ENCODE assay signal across 23 cellular contexts in genomic region chr12:101663298-101663697, GRCh38. TPM values are rescaled to one million over a fixed set of nuclear protein-coding genes. Genes with fewer than 3 reads are reported as not detected.
DNase-seq lines count a peak whose midpoint lies in the region; ATAC-seq, FAIRE-seq and TF ChIP-seq lines count a peak whose summit lies in the region.
"Had no signal": no experiment of that assay in that cellular context is flagged by ENCODE, and none has a peak within 500 bp of the region (broad histone marks: within the 10 kb centered on the region; RNA-seq: fewer than 3 reads in every experiment).

No MANE protein-coding gene starts in this region.

- H3K9ac ChIP-seq in HepG2 (ENCODE audit: insufficient read depth, low read depth, low read length) (no peak overlapping the region), H1 (replicated peaks in 1 of 4; ENCODE audit: extremely low read depth in 1 of 4, low read depth in 3 of 4, low read length in 3 of 4) (no peak overlapping the region), mesenchymal stem cell (ENCODE audit: low read length) (no peak overlapping the region)
- H3K9ac ChIP-seq: BLaER1 treated with 17β-estradiol and CSF1 and Interleukin-3, amounts not matched to agents 10 nM and 100 nM; GM23248 had no signal

- TF ChIP-seq EP300 in HepG2 (IDR thresholded peaks at IDR 0.05; ENCODE audit: low read depth in 2 of 2, low read length in 2 of 2) (no peak), HepG2 (CRISPR knock-in tag; IDR thresholded peaks at IDR 0.05; ENCODE audit: borderline replicate concordance) (no peak), H1 (IDR thresholded peaks at IDR 0.05; ENCODE audit: borderline replicate concordance in 1 of 2, low read depth in 2 of 2, low read length in 2 of 2) (no peak)

- H2BK120ac ChIP-seq in H1 (replicated peaks; ENCODE audit: low read depth, low read length) = no peak overlapping the region
- H2BK120ac ChIP-seq in mesenchymal stem cell (ENCODE audit: low read depth, low read length) = no peak overlapping the region

- H2BK12ac ChIP-seq in H1 (ENCODE audit: low read depth, low read length) (no peak overlapping the region), mesenchymal stem cell (ENCODE audit: low read length in 2 of 2) (no peak overlapping the region)

- no peaks in the 10 kb centered on the region for H3K36me3 ChIP-seq in HepG2 (replicated peaks in 1 of 2; ENCODE audit: control insufficient read depth in 1 of 2, insufficient read depth in 2 of 2, low read length in 2 of 2)
- H3K36me3 ChIP-seq in right lobe of liver = no peaks in the 10 kb centered on the region
- H3K36me3 ChIP-seq in H1 (ENCODE audit: control insufficient read depth in 2 of 4, insufficient read depth in 4 of 4, low read length in 3 of 4) = no peaks in the 10 kb centered on the region
- H3K36me3 ChIP-seq in gastrocnemius medialis = peaks cover 2 to 95% of the 10 kb centered on the region in 2 donors
- H3K36me3 ChIP-seq in mesenchymal stem cell (ENCODE audit: control insufficient read depth in 1 of 2, insufficient read depth in 2 of 2, low read depth in 1 of 2, low read length in 2 of 2) = no peaks in the 10 kb centered on the region
- H3K36me3 ChIP-seq: BE2C; BLaER1 treated with 17β-estradiol and CSF1 and Interleukin-3, amounts not matched to agents 10 nM and 100 nM had no signal

- no peak overlapping the region for H3K14ac ChIP-seq in H1 (ENCODE audit: insufficient read length)
- no peak overlapping the region for H3K14ac ChIP-seq in mesenchymal stem cell (ENCODE audit: low read length in 2 of 2)

- no TSS peak for BruUV-seq in HepG2 (replicated peaks; lab: Mats Ljungman, UMichigan)

- no peaks in the 10 kb centered on the region for H3K79me2 ChIP-seq in HepG2 (ENCODE audit: insufficient read depth, low read length)
- H3K79me2 ChIP-seq in H1 (ENCODE audit: control insufficient read depth in 1 of 2, insufficient read depth in 2 of 2, low read length in 2 of 2) = no peaks in the 10 kb centered on the region

- H2BK5ac ChIP-seq in H1 (ENCODE audit: low read depth, low read length) = no peak overlapping the region
- H2BK5ac ChIP-seq in mesenchymal stem cell (ENCODE audit: low read depth, low read length, poor library complexity, severe bottlenecking) = no peak overlapping the region

- no peak overlapping the region for H3K23ac ChIP-seq in H1 (ENCODE audit: insufficient read length)
- no peak overlapping the region for H3K23ac ChIP-seq in mesenchymal stem cell (ENCODE audit: low read length in 2 of 2)

- H3K56ac ChIP-seq in H1 (replicated peaks; ENCODE audit: insufficient read length, low read depth, low read length) = no peak overlapping the region

- no peak for TF ChIP-seq CTCF in HepG2 (CRISPR knock-in tag; IDR thresholded peaks at IDR 0.05)
- TF ChIP-seq CTCF in right lobe of liver (IDR thresholded peaks at IDR 0.05) = no peak
- peak in 1 of 3 experiments; percentile 22; a peak in 1 of 4 replicates for TF ChIP-seq CTCF in H1 (IDR thresholded peaks at IDR 0.05; ENCODE audit: control extremely low read depth in 1 of 3, insufficient read depth in 1 of 3, low read depth in 1 of 3, low read length in 3 of 3)
- no peak for TF ChIP-seq CTCF in gastrocnemius medialis (IDR thresholded peaks at IDR 0.05 in 4 of 5, conservative IDR thresholded peaks at IDR 0.05 in 1 of 5)

- DNase-seq in HepG2 (ENCODE audit: low spot score) (no peak), right lobe of liver (no peak), H1 (ENCODE audit: low read depth in 1 of 2, low spot score in 2 of 2) (no peak), gastrocnemius medialis (no peak), mesenchymal stem cell (no peak)
- DNase-seq: 8988T; ACHN; AML-193; BE2C; CD4-positive, alpha-beta T cell; CD8-positive, alpha-beta memory T cell; DMS 273 treated with DMSO at 0.1 percent for 48 hours; DMS79; EL; GDM1; GM23248; HCEC 1CT had no signal

- H3K79me1 ChIP-seq in H1 (ENCODE audit: low read depth, low read length) = no peaks in the 10 kb centered on the region
- no peaks in the 10 kb centered on the region for H3K79me1 ChIP-seq in mesenchymal stem cell (replicated peaks; ENCODE audit: low read length, poor library complexity, severe bottlenecking)

- no peak overlapping the region for H2AK5ac ChIP-seq in H1 (ENCODE audit: low read depth, low read length)
- no peak overlapping the region for H2AK5ac ChIP-seq in mesenchymal stem cell (ENCODE audit: low read length, severe bottlenecking)

- in situ Hi-C loops in HepG2 (cut with HindIII; ENCODE audit: extremely low pct_ligation_motif_present, low pct_unique_long_range_greater_than_20kb) (no loop called here), gastrocnemius medialis (cut with MboI; ENCODE audit: low sequenced_read_pairs in 4 of 4) (no loop called here)

- no peak for TF ChIP-seq POLR2A in HepG2 (IDR thresholded peaks at IDR 0.05; ENCODE audit: insufficient read depth in 1 of 2, low read depth in 2 of 2, low read length in 2 of 2)
- TF ChIP-seq POLR2A in right lobe of liver (IDR thresholded peaks at IDR 0.05) = no peak
- no peak for TF ChIP-seq POLR2A in H1 (IDR thresholded peaks at IDR 0.05; ENCODE audit: control extremely low read depth in 1 of 2, low read depth in 2 of 2, low read length in 2 of 2)
- TF ChIP-seq POLR2A in gastrocnemius medialis (IDR thresholded peaks at IDR 0.05) = no peak

- no peak overlapping the region for H3K27ac ChIP-seq in HepG2 (ENCODE audit: extremely low read length, insufficient read depth, low read length)
- H3K27ac ChIP-seq in right lobe of liver = no peak overlapping the region
- no peak overlapping the region for H3K27ac ChIP-seq in H1 (ENCODE audit: low read depth, low read length)
- peak overlapping the region; percentile 25 to 67 (median 30) for H3K27ac ChIP-seq in gastrocnemius medialis
- no peak overlapping the region for H3K27ac ChIP-seq in mesenchymal stem cell (ENCODE audit: low read length, poor library complexity, severe bottlenecking)
- H3K27ac ChIP-seq: A549; BLaER1 treated with 17β-estradiol and CSF1 and Interleukin-3, amounts not matched to agents 10 nM and 100 nM; GM23248 had no signal

- H3K9me3 ChIP-seq in HepG2 (ENCODE audit: low read length) (no peaks in the 10 kb centered on the region), right lobe of liver (no peaks in the 10 kb centered on the region), H1 (ENCODE audit: insufficient read depth in 2 of 2, low read depth in 1 of 2, low read length in 1 of 2) (no peaks in the 10 kb centered on the region), gastrocnemius medialis (no peaks in the 10 kb centered on the region), mesenchymal stem cell (ENCODE audit: control insufficient read depth, low read length) (no peaks in the 10 kb centered on the region)
- H3K9me3 ChIP-seq: A549, BE2C had no signal

- intact Hi-C loops in HepG2 (cut with micrococcal nuclease; ENCODE audit: unreplicated experiment) = no loop called here
- intact Hi-C loops in right lobe of liver (cut with DNase I) = no loop called here
- intact Hi-C loops in gastrocnemius medialis (cut with DNase I; ENCODE audit: low total_unique reads) = no loop called here

- FAIRE-seq in HepG2 (lab: Jason Lieb, UNC) (no peak), H1 (lab: Jason Lieb, UNC) (no peak)
- FAIRE-seq: D721Med, GM12878, GM19239 had no signal

- H3K4me2 ChIP-seq in HepG2 (ENCODE audit: low read depth, low read length) (no peak overlapping the region), H1 (ENCODE audit: insufficient read depth in 1 of 2, low read depth in 2 of 2, low read length in 2 of 2) (no peak overlapping the region), mesenchymal stem cell (ENCODE audit: low read length, poor library complexity, severe bottlenecking) (no peak overlapping the region)
- H3K4me2 ChIP-seq: A549; BLaER1 treated with 17β-estradiol and CSF1 and Interleukin-3, amounts not matched to agents 10 nM and 100 nM had no signal

- no peaks in the 10 kb centered on the region for H3K27me3 ChIP-seq in HepG2 (ENCODE audit: control insufficient read depth in 1 of 2, insufficient read depth in 2 of 2, low read length in 2 of 2)
- no peaks in the 10 kb centered on the region for H3K27me3 ChIP-seq in right lobe of liver
- no peaks in the 10 kb centered on the region for H3K27me3 ChIP-seq in H1 (replicated peaks in 1 of 4; ENCODE audit: control insufficient read depth in 3 of 4, extremely low read depth in 1 of 4, insufficient read depth in 3 of 4, low read length in 3 of 4)
- H3K27me3 ChIP-seq in gastrocnemius medialis = no peaks in the 10 kb centered on the region
- peaks cover 0 to 21% of the 10 kb centered on the region in 2 experiments for H3K27me3 ChIP-seq in mesenchymal stem cell (ENCODE audit: control insufficient read depth in 1 of 2, insufficient read depth in 1 of 2, low read length in 2 of 2)
- H3K27me3 ChIP-seq: BLaER1 treated with 17β-estradiol and CSF1 and Interleukin-3, amounts not matched to agents 10 nM and 100 nM had no signal

- 92% methylated on average over 6 of the region's 6 CpGs for WGBS in HepG2 (ENCODE audit: low lambda C conversion rate)
- WGBS in right lobe of liver (ENCODE audit: insufficient coverage, low coverage, low lambda C conversion rate, missing lambda C conversion rate) = 76% methylated on average over 6 of the region's 6 CpGs
- 83% methylated on average over 6 of the region's 6 CpGs; no CpG with 5 or more reads in 1 of the 2 experiments for WGBS in H1 (ENCODE audit: extremely low coverage in 1 of 2, insufficient coverage in 1 of 2, insufficient read length in 1 of 2, insufficient replicate concordance in 2 of 2, low coverage in 1 of 2, low lambda C conversion rate in 2 of 2, missing lambda C conversion rate in 1 of 2), 2 experiments
- WGBS in mesenchymal stem cell = 100% methylated on average over 2 of the region's 6 CpGs

- H3K18ac ChIP-seq in H1 (ENCODE audit: extremely low read depth, low read length) (no peak overlapping the region), mesenchymal stem cell (ENCODE audit: low read depth in 1 of 2, low read length in 2 of 2) (no peak overlapping the region)

- no peak overlapping the region for H2BK20ac ChIP-seq in H1 (ENCODE audit: low read length)

- H4K91ac ChIP-seq in H1 (replicated peaks; ENCODE audit: insufficient read length, low read length) = no peak overlapping the region
- no peak overlapping the region for H4K91ac ChIP-seq in mesenchymal stem cell (ENCODE audit: low read length)

- H4K20me1 ChIP-seq in HepG2 (ENCODE audit: insufficient read depth, low read length) (no peaks in the 10 kb centered on the region), H1 (replicated peaks in 1 of 2; ENCODE audit: control insufficient read depth in 1 of 2, insufficient read depth in 2 of 2, low read length in 2 of 2) (no peaks in the 10 kb centered on the region)
- H4K20me1 ChIP-seq: BLaER1 treated with 17β-estradiol and CSF1 and Interleukin-3, amounts not matched to agents 10 nM and 100 nM had no signal

- H4K8ac ChIP-seq in H1 (ENCODE audit: extremely low read depth, insufficient read depth, low read length) (no peak overlapping the region), mesenchymal stem cell (ENCODE audit: low read length) (no peak overlapping the region)

- no peak for TF ChIP-seq RAD21 in HepG2 (CRISPR knock-in tag; IDR thresholded peaks at IDR 0.05)
- peak; percentile 7 to 15; a peak in 2 of 4 replicates for TF ChIP-seq RAD21 in H1 (IDR thresholded peaks at IDR 0.05 in 1 of 2, conservative IDR thresholded peaks at IDR 0.05 in 1 of 2; ENCODE audit: low read depth in 2 of 2, low read length in 2 of 2)

- H2BK15ac ChIP-seq in H1 (ENCODE audit: low read length) (no peak overlapping the region), mesenchymal stem cell (ENCODE audit: low read depth, poor library complexity, severe bottlenecking) (no peak overlapping the region)

- H3K4ac ChIP-seq in H1 (replicated peaks; ENCODE audit: insufficient read length, low read depth, low read length) = no peak overlapping the region
- no peak overlapping the region for H3K4ac ChIP-seq in mesenchymal stem cell (ENCODE audit: low read depth in 1 of 2, low read length in 2 of 2)

- no peak for ATAC-seq in HepG2
- no peak for ATAC-seq in right lobe of liver
- no peak for ATAC-seq in gastrocnemius medialis
- ATAC-seq in GM18870 (IDR thresholded peaks at IDR 0.05; ENCODE audit: unreplicated experiment) = no peak
- ATAC-seq: A549, GM12878 had no signal

- CTCF ChIA-PET in HepG2 (lab: Yijun Ruan, JAX; ENCODE audit: low intra/inter-chr PET ratio, low total read pairs) (no interaction called here), H1 (lab: Charles Lee; ENCODE audit: partially characterized antibody) (interaction anchor here (0.5 to 1.3 kb wide), 4 partner anchors 12 to 174 kb away, joined by 3 to 5 read pairs (median 4); no protein-coding TSS in a partner anchor)

- peaks cover 34% of the 10 kb centered on the region for H3K4me1 ChIP-seq in HepG2 (ENCODE audit: insufficient read depth, low read length)
- H3K4me1 ChIP-seq in right lobe of liver = no peaks in the 10 kb centered on the region
- peaks cover 0 to 3% (median 0%) of the 10 kb centered on the region in 4 experiments; a peak in 1 of 7 replicates for H3K4me1 ChIP-seq in H1 (replicated peaks in 1 of 4; ENCODE audit: control insufficient read depth in 3 of 4, insufficient read depth in 4 of 4, low read length in 3 of 4)
- H3K4me1 ChIP-seq in gastrocnemius medialis = peaks cover 0 to 10% of the 10 kb centered on the region in 2 donors
- H3K4me1 ChIP-seq in mesenchymal stem cell (ENCODE audit: control insufficient read depth, insufficient read depth, low read depth, low read length) = no peaks in the 10 kb centered on the region
- H3K4me1 ChIP-seq: A549, BE2C had no signal

- H3K23me2 ChIP-seq in H1 (ENCODE audit: low read depth, low read length) = no peaks in the 10 kb centered on the region

- H2AFZ ChIP-seq in HepG2 (ENCODE audit: low read length) (no peak overlapping the region), H1 (ENCODE audit: low read length) (no peak overlapping the region), mesenchymal stem cell (ENCODE audit: low read depth, low read length) (no peak overlapping the region)
- H2AFZ ChIP-seq: GM23248 had no signal

- POLR2A ChIA-PET in HepG2 (lab: Yijun Ruan, JAX) (interaction anchor here (1.0 kb wide), 1 partner anchor 9 kb away, joined by 3 read pairs; no protein-coding TSS in a partner anchor), H1 (lab: Charles Lee; ENCODE audit: partially characterized antibody) (no interaction called here)

- H3K4me3 ChIP-seq in HepG2 (replicated peaks in 1 of 3; ENCODE audit: insufficient read depth in 1 of 3, low read depth in 2 of 3, low read length in 3 of 3) (no peak overlapping the region), right lobe of liver (no peak overlapping the region), H1 (ENCODE audit: extremely low read depth in 1 of 4, insufficient read depth in 2 of 4, low read depth in 3 of 4, low read length in 4 of 4) (no peak overlapping the region), gastrocnemius medialis (no peak overlapping the region), mesenchymal stem cell (ENCODE audit: insufficient read depth in 1 of 2, low read depth in 1 of 2, low read length in 2 of 2) (no peak overlapping the region)
- H3K4me3 ChIP-seq: A549; BLaER1 treated with 17β-estradiol and CSF1 and Interleukin-3, amounts not matched to agents 10 nM and 100 nM; GM12878; GM23248 had no signal

- no peak overlapping the region for H4K5ac ChIP-seq in H1 (ENCODE audit: insufficient read length, low read depth, low read length)

RNA-seq across cellular contexts. Expression of gene CHPT1, which starts 34.1 kb away (rescaled TPM):
- 129 and 178 TPM in 2 replicates for total RNA-seq in HepG2 (2016; rRNA removed; fragmentation: Illumina TruSeq; extraction: Trizol)
- 208 and 211 TPM in 2 replicates for total RNA-seq in HepG2 (2016; cell fraction: cytosol; rRNA removed; fragmentation: Illumina TruSeq; extraction: Trizol; ENCODE audit: low read depth)
- 126 and 183 TPM in 2 replicates for total RNA-seq in HepG2 (2016; cell fraction: insoluble cytoplasmic fraction; rRNA removed; fragmentation: Illumina TruSeq; extraction: Trizol)
- 296 and 310 TPM in 2 replicates for total RNA-seq in HepG2 (2016; cell fraction: membrane; rRNA removed; fragmentation: Illumina TruSeq; extraction: Trizol)
- 171 and 189 TPM in 2 replicates for total RNA-seq in HepG2 (2016; cell fraction: nucleus; rRNA removed; fragmentation: Illumina TruSeq; extraction: Trizol)
- polyA plus RNA-seq in HepG2 (2011; rRNA removed) = 88.1 and 117 TPM in 2 replicates
- 49.7 and 67.3 TPM in 2 replicates for polyA plus RNA-seq in HepG2 (2011; cell fraction: cytosol; rRNA removed)
- polyA plus RNA-seq in HepG2 (2011; cell fraction: nucleus; rRNA removed) = 44.4 and 56.5 TPM in 2 replicates
- polyA plus RNA-seq in HepG2 (2012) = 90.0 and 113 TPM in 2 replicates
- polyA plus RNA-seq in HepG2 (2016; cell fraction: cytosol; fragmentation: Illumina TruSeq; extraction: Trizol; ENCODE audit: low read depth) = 361 and 410 TPM in 2 replicates
- polyA plus RNA-seq in HepG2 (2016; cell fraction: insoluble cytoplasmic fraction; fragmentation: Illumina TruSeq; extraction: Trizol; ENCODE audit: low read depth) = 161 and 176 TPM in 2 replicates
- polyA plus RNA-seq in HepG2 (2016; cell fraction: membrane; fragmentation: Illumina TruSeq; extraction: Trizol; ENCODE audit: low read depth) = 379 and 382 TPM in 2 replicates
- polyA plus RNA-seq in HepG2 (2016; cell fraction: nucleus; fragmentation: Illumina TruSeq; extraction: Trizol; ENCODE audit: insufficient read depth, low read depth) = 235 and 262 TPM in 2 replicates
- 12.6 and 91.0 TPM in 2 replicates for polyA minus RNA-seq in HepG2 (2011; rRNA and poly(A)+ RNA removed; ENCODE audit: low replicate concordance)
- polyA minus RNA-seq in HepG2 (2011; cell fraction: cytosol; rRNA and poly(A)+ RNA removed) = 46.9 and 67.8 TPM in 2 replicates
- polyA minus RNA-seq in HepG2 (2011; cell fraction: nucleus; rRNA and poly(A)+ RNA removed) = 134 and 160 TPM in 2 replicates
- total RNA-seq in right lobe of liver = 100 to 1,000 TPM in 1 of 6 experiments, 10 to 100 TPM in 5; 52.3 to 110 (median 75.8) TPM
- 22.5 and 23.3 TPM in 2 replicates for total RNA-seq in H1 (2021; fragmentation: NEBNext Ultra II Directional; extraction: Animal tissue kit (Norgen Biotek cat#: 25700))
- polyA plus RNA-seq in H1 (2011; rRNA removed) = 8.1 and 13.3 TPM in 2 replicates
- 13.8 TPM for polyA plus RNA-seq in H1 (2011; cell fraction: cytosol; rRNA removed)
- polyA plus RNA-seq in H1 (2011; cell fraction: nucleus; rRNA removed) = 25.0 TPM
- polyA plus RNA-seq in H1 (2012, experiment 1 of 2) = 12.0 to 18.4 TPM (median 14.4 TPM) in 4 replicates
- 22.0 TPM for polyA plus RNA-seq in H1 (2012, experiment 2 of 2)
- 20.1 TPM for polyA plus RNA-seq in H1 (2013, experiment 1 of 2)
- 20.8 TPM for polyA plus RNA-seq in H1 (2013, experiment 2 of 2)
- 4.1 and 6.3 TPM in 2 replicates for polyA minus RNA-seq in H1 (2011; rRNA and poly(A)+ RNA removed)
- polyA minus RNA-seq in H1 (2011; cell fraction: cytosol; rRNA and poly(A)+ RNA removed) = 13.0 TPM
- 42.9 TPM for polyA minus RNA-seq in H1 (2011; cell fraction: nucleus; rRNA and poly(A)+ RNA removed)
- 10 to 100 TPM; 32.3 to 67.3 (median 36.1) TPM for total RNA-seq in gastrocnemius medialis
- polyA plus RNA-seq in mesenchymal stem cell (2013, experiment 1 of 2) = 29.9 TPM
- 31.3 TPM for polyA plus RNA-seq in mesenchymal stem cell (2013, experiment 2 of 2)

Comparison
In these comparisons a context has a peak if more than half of its experiments do, and no peak if none do; other contexts are left out.
1. H3K27ac ChIP-seq: peak in gastrocnemius medialis (4 of 4); none in HepG2 (single experiment), right lobe of liver (0 of 3), H1 (single experiment) and mesenchymal stem cell (single experiment).
2. Of the 41 proteins assayed by ChIP-seq in both HepG2 and H1: peak only in HepG2: none; only in H1: RAD21; in both: none; in neither: 39; mixed calls (peak in some experiments, not most) for 1.